11 cellular contexts compared by ENCODE assay signal in the genomic region with DNA sequence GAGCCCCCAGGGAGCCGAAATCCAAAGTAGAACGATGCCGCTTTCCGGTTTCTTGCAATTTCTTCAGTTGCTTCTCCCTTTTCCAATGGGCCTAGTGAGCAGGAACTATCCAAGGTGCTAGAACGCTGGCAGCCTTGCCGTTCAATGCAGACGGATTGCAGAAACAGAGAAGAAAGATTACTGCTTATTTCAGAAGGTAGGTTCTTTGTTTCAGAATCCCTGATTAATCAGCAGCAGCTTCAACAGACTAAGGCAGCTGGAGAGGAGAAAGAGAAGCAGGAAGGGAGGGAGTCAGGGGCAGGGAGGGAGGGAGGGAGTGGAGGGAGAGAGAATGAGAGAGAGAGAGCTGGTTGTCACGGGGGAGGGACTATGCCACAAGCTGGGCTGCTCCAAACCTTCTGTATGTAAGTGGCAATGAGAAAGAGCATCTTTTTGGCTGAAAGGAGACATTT. TPM values are rescaled to one million over a fixed set of nuclear protein-coding genes. Genes with fewer than 3 reads are reported as not detected.
DNase-seq lines count a peak whose midpoint lies in the region; ATAC-seq and TF ChIP-seq lines count a peak whose summit lies in the region.
"Had no signal": no experiment of that assay in that cellular context is flagged by ENCODE, and none has a peak within 500 bp of the region (broad histone marks: within the 10 kb centered on the region; RNA-seq: fewer than 3 reads in every experiment).

No MANE protein-coding gene starts in this region.

- in situ Hi-C loops in mammary epithelial cell (cut with MboI; ENCODE audit: low sequenced_read_pairs in 2 of 2), result no loop called here

- H3K27ac ChIP-seq in mammary epithelial cell (ENCODE audit: insufficient read depth, low read depth, low read length), result no peak overlapping the region
- no peak overlapping the region for H3K27ac ChIP-seq in heart left ventricle
- H3K27ac ChIP-seq: ovary had no signal

- H3K27me3 ChIP-seq in mammary epithelial cell (ENCODE audit: insufficient read depth, low read length) (no peaks in the 10 kb centered on the region), heart left ventricle (no peaks in the 10 kb centered on the region)
- H3K27me3 ChIP-seq: ovary had no signal

- H3K4me1 ChIP-seq in mammary epithelial cell (ENCODE audit: insufficient read depth, low read length) (no peaks in the 10 kb centered on the region), heart left ventricle (no peaks in the 10 kb centered on the region)

- no peaks in the 10 kb centered on the region for H3K36me3 ChIP-seq in mammary epithelial cell (ENCODE audit: insufficient read depth, low read length)
- H3K36me3 ChIP-seq in heart left ventricle, result no peaks in the 10 kb centered on the region
- H3K36me3 ChIP-seq: ovary had no signal

- no peaks in the 10 kb centered on the region for H4K20me1 ChIP-seq in mammary epithelial cell (ENCODE audit: insufficient read depth, low read length)

- ATAC-seq in HG03432 (IDR thresholded peaks at IDR 0.05; ENCODE audit: unreplicated experiment) (no peak), heart left ventricle (no peak)

- TF ChIP-seq CTCF in mammary epithelial cell (conservative IDR thresholded peaks at IDR 0.05 in 1 of 2, IDR thresholded peaks at IDR 0.05 in 1 of 2; ENCODE audit: extremely low read depth in 1 of 2, insufficient read depth in 1 of 2, low read depth in 1 of 2, low read length in 2 of 2), result no peak
- no peak for TF ChIP-seq CTCF in heart left ventricle (IDR thresholded peaks at IDR 0.05)

- H3K79me2 ChIP-seq in mammary epithelial cell (ENCODE audit: insufficient read depth, low read length), result no peaks in the 10 kb centered on the region

- H3K9ac ChIP-seq in mammary epithelial cell (ENCODE audit: insufficient read depth, low read length), result no peak overlapping the region

- H3K4me3 ChIP-seq in mammary epithelial cell (replicated peaks in 1 of 3; ENCODE audit: insufficient read depth in 1 of 3, low read depth in 2 of 3, low read length in 3 of 3) (no peak overlapping the region), heart left ventricle (no peak overlapping the region)
- H3K4me3 ChIP-seq: ovary had no signal

- dilution Hi-C loops in mammary epithelial cell (cut with HindIII; ENCODE audit: low sequenced_read_pairs), result no loop called here

- no peak for TF ChIP-seq POLR2A in heart left ventricle (IDR thresholded peaks at IDR 0.05)

- H3K4me2 ChIP-seq in mammary epithelial cell (ENCODE audit: insufficient read depth, low read depth, low read length), result no peak overlapping the region

- no TSS peak for BruUV-seq in mammary epithelial cell (replicated peaks; lab: Mats Ljungman, UMichigan)

- CTCF ChIA-PET in mammary epithelial cell (lab: Charles Lee; ENCODE audit: low non-redundant PET), result no interaction called here

- peak; percentile 12 for DNase-seq in activated CD4-positive, alpha-beta T cell treated with anti-CD3 and anti-CD28 coated beads for 48 hours
- DNase-seq in activated CD4-positive, alpha-beta T cell treated with anti-CD3 and anti-CD28 coated beads for 1 hour, result no peak
- DNase-seq in NCI-H345 treated with DMSO at 0.1 percent for 48 hours (lab: John Stamatoyannopoulos, UW; ENCODE audit: unreplicated experiment) (peak; percentile 85), mammary epithelial cell (peak; percentile 46), myocyte (ENCODE audit: low read depth) (peak; percentile 70), heart left ventricle (no peak)
- no peak for DNase-seq in activated CD4-positive, CD25-positive, alpha-beta regulatory T cell treated with anti-CD3 and anti-CD28 coated beads, Interleukin-2, amount 50 U/mL, for 72 hours

- H2AFZ ChIP-seq in mammary epithelial cell (ENCODE audit: low read depth, low read length), result no peak overlapping the region

- intact Hi-C loops in mammary epithelial cell (cut with micrococcal nuclease) (no loop called here), heart left ventricle (cut with DNase I) (no loop called here)

- WGBS in mammary epithelial cell (ENCODE audit: low coverage, missing lambda C conversion rate), result 10% methylated on average over 6 of the region's 8 CpGs
- 9 to 12% (median 10%) methylated on average over 8 of the region's 8 CpGs for whole genome bisulfite sequencing in heart left ventricle, 4 donors

- no peaks in the 10 kb centered on the region for H3K9me3 ChIP-seq in mammary epithelial cell (replicated peaks; ENCODE audit: insufficient read depth, low read length)
- no peaks in the 10 kb centered on the region for H3K9me3 ChIP-seq in heart left ventricle
- H3K9me3 ChIP-seq: ovary had no signal

RNA-seq across cellular contexts. Expression of a gene that starts 0.6 kb away (rescaled TPM):
- total RNA-seq in mammary epithelial cell (not detected), myocyte (0.05 TPM in 1 of 2 replicates, not detected in the other), heart left ventricle (not detected)
- polyA plus RNA-seq in mammary epithelial cell (not detected), heart left ventricle (not detected)
- polyA minus RNA-seq in mammary epithelial cell, result not detected
- 0.09 TPM for polyA plus RNA-seq in myocyte (2012)
- total RNA-seq: T-helper 1 cell treated with Interleukin-12 subunit alpha and Interleukin-12 subunit beta and Interleukin-4 antibody, amounts not matched to agents 30 ng/mL and 1 ng/mL, for 36 hours had no signal
- polyA plus RNA-seq: BJ had no signal

Comparison
In these comparisons a context has a peak if more than half of its experiments do, and no peak if none do; other contexts are left out.
1. DNase-seq: peak in activated CD4-positive, alpha-beta T cell treated with anti-CD3 and anti-CD28 coated beads for 48 hours (single experiment), NCI-H345 treated with DMSO at 0.1 percent for 48 hours (single experiment), mammary epithelial cell (single experiment) and myocyte (single experiment); none in activated CD4-positive, alpha-beta T cell treated with anti-CD3 and anti-CD28 coated beads for 1 hour (single experiment), activated CD4-positive, CD25-positive, alpha-beta regulatory T cell treated with anti-CD3 and anti-CD28 coated beads, Interleukin-2, amount 50 U/mL, for 72 hours (single experiment) and heart left ventricle (0 of 5).